19 cellular contexts compared by ENCODE assay signal in the genomic region with DNA sequence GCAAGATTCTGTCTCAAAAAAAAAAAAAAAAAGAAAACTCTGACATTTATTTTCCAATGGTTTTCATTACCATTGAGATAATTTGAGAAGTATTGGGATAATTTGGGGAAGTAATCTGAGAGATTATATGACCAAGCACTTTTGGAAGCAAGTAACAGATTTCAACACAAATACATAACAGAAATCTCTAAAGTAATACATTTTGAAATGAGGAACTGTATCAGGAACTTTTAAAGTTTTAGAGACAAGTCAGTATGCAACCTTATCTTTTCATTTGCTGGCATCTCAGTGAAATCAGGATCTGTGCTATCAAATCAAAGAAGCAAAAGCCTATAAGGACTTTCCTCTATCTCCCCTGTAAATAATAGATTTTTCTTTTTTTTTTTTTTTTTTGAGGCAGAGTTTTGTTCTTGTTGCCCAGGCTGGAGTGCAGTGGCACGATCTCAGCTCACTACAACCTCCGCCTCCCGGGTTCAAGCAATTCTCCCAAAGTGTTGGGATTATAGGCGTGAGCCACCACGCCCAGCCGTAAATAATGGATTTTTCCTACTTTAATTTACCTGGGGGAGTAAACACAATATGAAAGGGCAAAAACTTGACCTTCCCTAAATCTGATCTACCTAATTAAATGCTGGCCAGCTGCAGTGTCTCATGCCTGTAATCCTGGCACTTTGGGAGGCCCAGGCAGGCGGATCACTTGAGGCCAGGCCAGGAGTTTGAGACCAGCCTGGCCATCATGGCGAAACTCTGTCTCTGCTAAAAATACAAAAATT. TPM values are rescaled to one million over a fixed set of nuclear protein-coding genes. Genes with fewer than 3 reads are reported as not detected.
DNase-seq lines count a peak whose midpoint lies in the region; ATAC-seq lines count a peak whose summit lies in the region.
"Had no signal": no experiment of that assay in that cellular context is flagged by ENCODE, and none has a peak within 500 bp of the region (broad histone marks: within the 10 kb centered on the region; RNA-seq: fewer than 3 reads in every experiment).

No MANE protein-coding gene starts in this region.

- in situ Hi-C loops in KBM-7 (cut with MboI; ENCODE audit: low pct_unique_long_range_greater_than_20kb, low sequenced_read_pairs) = no loop called here

- DNase-seq in NCI-H2227 (lab: John Stamatoyannopoulos, UW; ENCODE audit: unreplicated experiment) = peak; percentile 37
- DNase-seq in NCI-H2227 treated with DMSO at 0.1 percent for 48 hours (lab: John Stamatoyannopoulos, UW) = no peak
- DNase-seq in KBM-7 = peak; percentile 17
- DNase-seq in NOMO-1 treated with dmso at 0.1 percent for 144 hours (lab: John Stamatoyannopoulos, UW; ENCODE audit: unreplicated experiment) = peak; percentile 4
- no peak for DNase-seq in left colon
- no peak for DNase-seq in NCI-H2171 treated with DMSO at 0.1 percent for 48 hours (lab: John Stamatoyannopoulos, UW)
- DNase-seq: activated CD4-positive, alpha-beta T cell treated with anti-CD3 and anti-CD28 coated beads for 1 hour; activated T-cell treated with anti-CD3 and anti-CD28 coated beads, Interleukin-2, amount 50 U/mL, for 1 hour; GDM1; GM23248; mesendoderm; NCI-H1048; NCI-H187; nucleus accumbens; substantia nigra; SW 1271; upper lobe of right lung had no signal

- intact Hi-C loops in left colon (cut with DNase I, micrococcal nuclease) = no loop called here

- ATAC-seq in left colon (peak; percentile 46), GM21786 (IDR thresholded peaks at IDR 0.05; ENCODE audit: unreplicated experiment) (no peak), HG03159 (IDR thresholded peaks at IDR 0.05; ENCODE audit: unreplicated experiment) (no peak)
- ATAC-seq: upper lobe of right lung had no signal

RNA-seq across cellular contexts. Expression of gene SLC16A1, which starts 25.7 kb away (rescaled TPM):
- total RNA-seq in left colon = 100 to 1,000 TPM in 1 of 2 donors, 10 to 100 TPM in 1; 83.3 to 121 TPM

Comparison
In these comparisons a context has a peak if more than half of its experiments do, and no peak if none do; other contexts are left out.
1. DNase-seq: peak in NCI-H2227 (single experiment), KBM-7 (single experiment) and NOMO-1 treated with dmso at 0.1 percent for 144 hours (single experiment); none in NCI-H2227 treated with DMSO at 0.1 percent for 48 hours (single experiment), left colon (0 of 2) and NCI-H2171 treated with DMSO at 0.1 percent for 48 hours (single experiment).